8 cellular contexts compared by ENCODE assay signal in the genomic region with DNA sequence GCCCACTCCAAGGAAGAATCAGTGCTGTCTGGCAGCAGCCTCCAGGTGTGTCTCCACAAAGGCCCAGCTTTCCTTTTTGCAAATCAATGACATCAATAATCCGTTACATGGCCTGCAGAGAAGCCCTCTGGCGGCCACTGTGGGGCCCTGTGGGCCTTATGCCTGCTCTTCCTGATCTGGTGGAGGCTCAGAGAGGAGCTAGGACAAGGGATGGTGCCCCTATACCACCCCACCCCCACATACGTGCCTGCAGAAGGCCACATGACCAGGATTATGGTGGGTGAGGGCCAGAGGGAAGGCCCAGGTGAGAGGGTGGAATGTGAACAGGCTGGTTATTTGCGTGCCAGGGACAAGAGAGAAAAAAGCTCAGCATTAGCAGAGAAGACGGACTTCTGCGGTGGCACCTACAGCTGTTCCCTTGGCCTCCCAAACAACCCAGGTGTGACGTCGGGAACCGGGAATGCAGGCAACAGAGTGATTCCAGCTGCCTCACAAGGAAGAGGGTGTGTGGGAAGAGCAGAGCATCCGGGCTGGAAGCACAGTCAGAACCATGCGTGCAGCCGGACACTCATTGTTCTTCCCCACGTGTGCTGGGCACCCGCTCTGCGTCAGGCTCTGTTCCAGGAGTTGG. TPM values are rescaled to one million over a fixed set of nuclear protein-coding genes. Genes with fewer than 3 reads are reported as not detected.
A peak's percentile ranks its signal among the peaks of the same experiment; 100 is the strongest.
DNase-seq lines count a peak whose midpoint lies in the region; ATAC-seq, FAIRE-seq and TF ChIP-seq lines count a peak whose summit lies in the region.

No MANE protein-coding gene starts in this region.

- H3K27me3 Mint-ChIP-seq in astrocyte (ENCODE audit: low read depth, unreplicated experiment), result peaks cover 3% of the 10 kb centered on the region

- peaks cover 9% of the 10 kb centered on the region for H3K4me1 Mint-ChIP-seq in astrocyte (ENCODE audit: low read depth, unreplicated experiment)

- H3K9ac ChIP-seq in HUES64 (ENCODE audit: low read depth, low read length) (no peak overlapping the region), astrocyte (ENCODE audit: low read length) (no peak overlapping the region), liver (ENCODE audit: low read depth in 1 of 2, low read length in 2 of 2) (no peak overlapping the region)

- no peaks in the 10 kb centered on the region for H3K9me3 ChIP-seq in HUES64 (ENCODE audit: insufficient read depth, low read depth, low read length)
- no peaks in the 10 kb centered on the region for H3K9me3 ChIP-seq in astrocyte (ENCODE audit: insufficient read depth, low read depth, low read length)
- H3K9me3 ChIP-seq in liver (ENCODE audit: control insufficient read depth in 4 of 4, low read length in 3 of 4), result no peaks in the 10 kb centered on the region

- no peak overlapping the region for H2AFZ ChIP-seq in astrocyte (ENCODE audit: low read depth, low read length)

- no peaks in the 10 kb centered on the region for H3K79me2 ChIP-seq in astrocyte (ENCODE audit: insufficient read depth, low read length)

- intact Hi-C loops in dorsolateral prefrontal cortex (cut with DNase I), result no loop called here

- H3K27ac ChIP-seq in HUES64 (ENCODE audit: low read depth, low read length), result peak overlapping the region; percentile 27; the same call in 1 of the 2 replicates
- no peak overlapping the region for H3K27ac ChIP-seq in astrocyte (ENCODE audit: low read depth, low read length)
- no peak overlapping the region for H3K27ac ChIP-seq in liver (ENCODE audit: low read depth in 1 of 2, low read length in 2 of 2)
- H3K27ac ChIP-seq in dorsolateral prefrontal cortex, result no peak overlapping the region

- H3K4me3 ChIP-seq in HUES64 (ENCODE audit: low read length) (no peak overlapping the region), astrocyte (ENCODE audit: insufficient read depth, low read depth, low read length) (no peak overlapping the region), liver (ENCODE audit: low read depth in 1 of 3, low read length in 3 of 3) (no peak overlapping the region), dorsolateral prefrontal cortex (no peak overlapping the region)

- H3K36me3 ChIP-seq in HUES64 (ENCODE audit: insufficient read depth, low read length), result no peaks in the 10 kb centered on the region
- H3K36me3 ChIP-seq in astrocyte (ENCODE audit: insufficient read depth, low read length), result no peaks in the 10 kb centered on the region
- H3K36me3 ChIP-seq in liver (ENCODE audit: control insufficient read depth in 4 of 4, insufficient read depth in 3 of 4, low read depth in 1 of 4, low read length in 3 of 4), result peaks cover 0 to 2% (median 0%) of the 10 kb centered on the region in 4 donors

- no peak for FAIRE-seq in astrocyte (lab: Jason Lieb, UNC)

- ATAC-seq in HG03108 (IDR thresholded peaks at IDR 0.05; ENCODE audit: unreplicated experiment), result no peak

- peak in 1 of 2 donors; percentile 76 for TF ChIP-seq RAD21 in liver (IDR thresholded peaks at IDR 0.05)

- H3K4me1 ChIP-seq in HUES64 (ENCODE audit: insufficient read depth, low read length) (peaks cover 23% of the 10 kb centered on the region), astrocyte (ENCODE audit: insufficient read depth, low read length) (peaks cover 14% of the 10 kb centered on the region), liver (ENCODE audit: control insufficient read depth in 4 of 4, insufficient read depth in 4 of 4, low read length in 3 of 4) (no peaks in the 10 kb centered on the region)

- TF ChIP-seq CTCF in astrocyte (IDR thresholded peaks at IDR 0.05; ENCODE audit: insufficient read depth, low read depth, low read length) (peak; percentile 37), liver (IDR thresholded peaks at IDR 0.05; ENCODE audit: low read depth, low read length, missing input control) (peak; percentile 39), dorsolateral prefrontal cortex (IDR thresholded peaks at IDR 0.05 in 54 of 56, conservative IDR thresholded peaks at IDR 0.05 in 2 of 56; ENCODE audit: low read depth in 1 of 56, partially characterized antibody in 56 of 56) (peak in 1 of 56 donors; percentile 8)

- WGBS in HUES64, result 69% methylated on average over 14 of the region's 15 CpGs
- 79% methylated on average over 15 of the region's 15 CpGs for WGBS in liver

- H3K4me2 ChIP-seq in astrocyte (ENCODE audit: low read length), result no peak overlapping the region

- peak overlapping the region; percentile 53 for H3K27ac Mint-ChIP-seq in astrocyte (ENCODE audit: unreplicated experiment)

- DNase-seq in D341Med (ENCODE audit: low spot score), result peak; percentile 80
- peak; percentile 50 for DNase-seq in astrocyte (ENCODE audit: low read depth)
- DNase-seq in GM19238 (ENCODE audit: insufficient read length, low spot score), result no peak
- no peak for DNase-seq in dorsolateral prefrontal cortex
- DNase-seq in stimulated activated CD4-positive, alpha-beta T cell treated with anti-CD3 and anti-CD28 coated beads, Interleukin-2, amount 100 ng/mL, for 48 hours, result no peak

- H3K9me3 Mint-ChIP-seq in astrocyte (ENCODE audit: unreplicated experiment), result no peaks in the 10 kb centered on the region

- H4K20me1 ChIP-seq in astrocyte (ENCODE audit: insufficient read depth, low read length), result no peaks in the 10 kb centered on the region

- no peak overlapping the region for H3K4me3 Mint-ChIP-seq in astrocyte (ENCODE audit: unreplicated experiment)

- no peaks in the 10 kb centered on the region for H3K36me3 Mint-ChIP-seq in astrocyte (ENCODE audit: low read depth, unreplicated experiment)

- H3K27me3 ChIP-seq in HUES64 (ENCODE audit: insufficient read depth, low read length) (no peaks in the 10 kb centered on the region), astrocyte (ENCODE audit: insufficient read depth, low read length) (peaks cover 3% of the 10 kb centered on the region), liver (ENCODE audit: control insufficient read depth in 4 of 4, insufficient read depth in 4 of 4, low read length in 3 of 4) (no peaks in the 10 kb centered on the region), dorsolateral prefrontal cortex (no peaks in the 10 kb centered on the region)

TF ChIP-seq in liver, 16 proteins besides CTCF, POLR2A, EP300 and RAD21 (continues in another document):
- TF ChIP-seq TAF1 (conservative IDR thresholded peaks at IDR 0.05), result no peak
- TF ChIP-seq NR2F2 (IDR thresholded peaks at IDR 0.05), result no peak
- TF ChIP-seq EGR1 (IDR thresholded peaks at IDR 0.05; ENCODE audit: low read depth in 2 of 2), result no peak
- TF ChIP-seq, protein P1, sequence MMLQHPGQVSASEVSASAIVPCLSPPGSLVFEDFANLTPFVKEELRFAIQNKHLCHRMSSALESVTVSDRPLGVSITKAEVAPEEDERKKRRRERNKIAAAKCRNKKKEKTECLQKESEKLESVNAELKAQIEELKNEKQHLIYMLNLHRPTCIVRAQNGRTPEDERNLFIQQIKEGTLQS (IDR thresholded peaks at IDR 0.05), result no peak
- TF ChIP-seq, protein P2, sequence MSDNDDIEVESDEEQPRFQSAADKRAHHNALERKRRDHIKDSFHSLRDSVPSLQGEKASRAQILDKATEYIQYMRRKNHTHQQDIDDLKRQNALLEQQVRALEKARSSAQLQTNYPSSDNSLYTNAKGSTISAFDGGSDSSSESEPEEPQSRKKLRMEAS (IDR thresholded peaks at IDR 0.05), result no peak
- TF ChIP-seq RXRA (IDR thresholded peaks at IDR 0.05), result no peak
- TF ChIP-seq HNF4G (IDR thresholded peaks at IDR 0.05), result no peak
- TF ChIP-seq FOXA2 (IDR thresholded peaks at IDR 0.05), result no peak
- TF ChIP-seq, protein P3, sequence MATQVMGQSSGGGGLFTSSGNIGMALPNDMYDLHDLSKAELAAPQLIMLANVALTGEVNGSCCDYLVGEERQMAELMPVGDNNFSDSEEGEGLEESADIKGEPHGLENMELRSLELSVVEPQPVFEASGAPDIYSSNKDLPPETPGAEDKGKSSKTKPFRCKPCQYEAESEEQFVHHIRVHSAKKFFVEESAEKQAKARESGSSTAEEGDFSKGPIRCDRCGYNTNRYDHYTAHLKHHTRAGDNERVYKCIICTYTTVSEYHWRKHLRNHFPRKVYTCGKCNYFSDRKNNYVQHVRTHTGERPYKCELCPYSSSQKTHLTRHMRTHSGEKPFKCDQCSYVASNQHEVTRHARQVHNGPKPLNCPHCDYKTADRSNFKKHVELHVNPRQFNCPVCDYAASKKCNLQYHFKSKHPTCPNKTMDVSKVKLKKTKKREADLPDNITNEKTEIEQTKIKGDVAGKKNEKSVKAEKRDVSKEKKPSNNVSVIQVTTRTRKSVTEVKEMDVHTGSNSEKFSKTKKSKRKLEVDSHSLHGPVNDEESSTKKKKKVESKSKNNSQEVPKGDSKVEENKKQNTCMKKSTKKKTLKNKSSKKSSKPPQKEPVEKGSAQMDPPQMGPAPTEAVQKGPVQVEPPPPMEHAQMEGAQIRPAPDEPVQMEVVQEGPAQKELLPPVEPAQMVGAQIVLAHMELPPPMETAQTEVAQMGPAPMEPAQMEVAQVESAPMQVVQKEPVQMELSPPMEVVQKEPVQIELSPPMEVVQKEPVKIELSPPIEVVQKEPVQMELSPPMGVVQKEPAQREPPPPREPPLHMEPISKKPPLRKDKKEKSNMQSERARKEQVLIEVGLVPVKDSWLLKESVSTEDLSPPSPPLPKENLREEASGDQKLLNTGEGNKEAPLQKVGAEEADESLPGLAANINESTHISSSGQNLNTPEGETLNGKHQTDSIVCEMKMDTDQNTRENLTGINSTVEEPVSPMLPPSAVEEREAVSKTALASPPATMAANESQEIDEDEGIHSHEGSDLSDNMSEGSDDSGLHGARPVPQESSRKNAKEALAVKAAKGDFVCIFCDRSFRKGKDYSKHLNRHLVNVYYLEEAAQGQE (IDR thresholded peaks at IDR 0.05), result no peak
- TF ChIP-seq GABPA (IDR thresholded peaks at IDR 0.05 in 1 of 2, conservative IDR thresholded peaks at IDR 0.05 in 1 of 2), result no peak
- no peak for TF ChIP-seq JUND (IDR thresholded peaks at IDR 0.05)
- no peak for TF ChIP-seq SP1 (IDR thresholded peaks at IDR 0.05)
- no peak for TF ChIP-seq FOXA1 (IDR thresholded peaks at IDR 0.05)

RNA-seq across cellular contexts. Expression of a gene that starts 22.5 kb away (rescaled TPM):
- polyA plus RNA-seq in HUES64 (2013, experiment 1 of 2), result 180 TPM
- 139 TPM for polyA plus RNA-seq in HUES64 (2013, experiment 2 of 2)
- total RNA-seq in astrocyte (87.5 and 89.9 TPM in 2 replicates), liver (10 to 100 TPM; 33.8 to 35.1 TPM), dorsolateral prefrontal cortex (10 to 100 TPM; 27.3 to 64.1 (median 38.4) TPM)
- polyA plus RNA-seq in liver, result 10 to 100 TPM; 29.0 to 33.1 TPM

RNA-seq across cellular contexts. Expression of a gene that starts 23.1 kb away (rescaled TPM):
- 31.8 TPM for polyA plus RNA-seq in HUES64 (2013, experiment 1 of 2)
- 44.2 TPM for polyA plus RNA-seq in HUES64 (2013, experiment 2 of 2)
- 46.9 and 47.7 TPM in 2 replicates for total RNA-seq in astrocyte
- 10 to 100 TPM; 21.3 to 31.0 TPM for total RNA-seq in liver
- 10 to 100 TPM; 43.0 to 58.7 TPM for polyA plus RNA-seq in liver
- total RNA-seq in dorsolateral prefrontal cortex, result 100 to 1,000 TPM in 1 of 120 experiments, 10 to 100 TPM in 119; 35.8 to 101 (median 61.4) TPM

RNA-seq across cellular contexts. Expression of a gene that starts 45.4 kb away (rescaled TPM):
- 0.40 TPM for polyA plus RNA-seq in HUES64 (2013, experiment 1 of 2)
- polyA plus RNA-seq in HUES64 (2013, experiment 2 of 2), result 0.25 TPM
- 0.29 TPM in 1 of 2 replicates, not detected in the other for total RNA-seq in astrocyte
- under 1 TPM; 0.25 to 0.70 TPM for total RNA-seq in liver
- polyA plus RNA-seq in liver, result under 1 TPM; 0.07 to 0.32 TPM
- total RNA-seq in dorsolateral prefrontal cortex, result 1 to 10 TPM in 89 of 120 experiments, under 1 TPM in 30, not detected in 1; 0.19 to 5.2 (median 1.6) TPM

Comparison
In these comparisons a context has a peak if more than half of its experiments do, and no peak if none do; other contexts are left out.
1. DNase-seq: peak in D341Med (single experiment) and astrocyte (single experiment); none in GM19238 (single experiment), dorsolateral prefrontal cortex (0 of 10) and stimulated activated CD4-positive, alpha-beta T cell treated with anti-CD3 and anti-CD28 coated beads, Interleukin-2, amount 100 ng/mL, for 48 hours (0 of 2).